18 cellular contexts compared by ENCODE assay signal in genomic region chr11:95135155-95135554, GRCh38. TPM values are rescaled to one million over a fixed set of nuclear protein-coding genes. Genes with fewer than 3 reads are reported as not detected.
DNase-seq lines count a peak whose midpoint lies in the region; ATAC-seq and TF ChIP-seq lines count a peak whose summit lies in the region.
"Had no signal": no experiment of that assay in that cellular context is flagged by ENCODE, and none has a peak within 500 bp of the region (broad histone marks: within the 10 kb centered on the region; RNA-seq: fewer than 3 reads in every experiment).

No MANE protein-coding gene starts in this region.

- DNase-seq in G401 (ENCODE audit: low spot score): peak; percentile 31
- peak; percentile 63 for DNase-seq in NCI-H69 (lab: John Stamatoyannopoulos, UW)
- DNase-seq in dorsolateral prefrontal cortex: no peak
- DNase-seq in trophoblast cell: peak; percentile 30 to 79
- no peak for DNase-seq in activated CD4-positive, alpha-beta T cell treated with anti-CD3 and anti-CD28 coated beads for 4 hours
- DNase-seq in stimulated activated CD4-positive, alpha-beta T cell treated with anti-CD3 and anti-CD28 coated beads, Interleukin-1b, Interleukin-23, amount 100 ng/mL, for 48 hours: no peak
- DNase-seq in activated gamma-delta T cell (lab: John Stamatoyannopoulos, UW): no peak
- DNase-seq: activated CD4-positive, alpha-beta memory T cell treated with anti-CD3 and anti-CD28 coated beads, Interleukin-2, amount 10 ng/mL, durations not matched to agents 7 days and 5 days; activated T-cell treated with anti-CD3 and anti-CD28 coated beads, Interleukin-2, amount 50 U/mL, for 24 hours; CD4-positive, CD25-positive, alpha-beta regulatory T cell; DND-41; heart right ventricle; naive thymus-derived CD8-positive, alpha-beta T cell; SHP77 treated with DMSO at 0.1 percent for 48 hours; stimulated activated naive CD4-positive, alpha-beta T cell; transverse colon had no signal

- H2BK12ac ChIP-seq in trophoblast cell (ENCODE audit: low read length): no peak overlapping the region

- peak overlapping the region; percentile 30 for H2BK5ac ChIP-seq in trophoblast cell (ENCODE audit: low read depth, low read length, poor library complexity)

- H3K4ac ChIP-seq in trophoblast cell (ENCODE audit: low read depth, low read length): no peak overlapping the region

- H3K27me3 ChIP-seq in dorsolateral prefrontal cortex (no peaks in the 10 kb centered on the region), trophoblast cell (ENCODE audit: insufficient read depth, low read length) (no peaks in the 10 kb centered on the region)
- H3K27me3 ChIP-seq: brain microvascular endothelial cell, heart right ventricle, transverse colon had no signal

- intact Hi-C loops in dorsolateral prefrontal cortex (cut with DNase I): no loop called here

- in situ Hi-C loops in G401 (cut with HindIII; ENCODE audit: low sequenced_read_pairs): no loop called here

- no peak overlapping the region for H3K14ac ChIP-seq in trophoblast cell (ENCODE audit: low read length)

- peaks cover 2% of the 10 kb centered on the region for H3K79me1 ChIP-seq in trophoblast cell (ENCODE audit: low read length)

- peak overlapping the region in 50 of 59 donors; percentile 4 to 78 (median 61) for H3K27ac ChIP-seq in dorsolateral prefrontal cortex
- peak overlapping the region; percentile 63 for H3K27ac ChIP-seq in trophoblast cell (ENCODE audit: low read depth, low read length)

- H2AFZ ChIP-seq in trophoblast cell (ENCODE audit: insufficient read depth, low read length, poor library complexity): no peak overlapping the region

- no peak overlapping the region for H3K4me2 ChIP-seq in trophoblast cell (ENCODE audit: low read length)

- no peak overlapping the region for H2AK5ac ChIP-seq in trophoblast cell (ENCODE audit: low read length)

- H3K18ac ChIP-seq in trophoblast cell (ENCODE audit: low read length): no peak overlapping the region

- no CpG with 5 or more reads among the region's 6 CpGs for WGBS in trophoblast cell (ENCODE audit: extremely low coverage, insufficient coverage, insufficient read length)

- H3K36me3 ChIP-seq in trophoblast cell (ENCODE audit: control insufficient read depth in 1 of 2, insufficient read depth in 2 of 2, low read length in 2 of 2): no peaks in the 10 kb centered on the region
- H3K36me3 ChIP-seq: transverse colon had no signal

- H3K9me3 ChIP-seq in trophoblast cell (ENCODE audit: insufficient read depth, low read depth, low read length): no peaks in the 10 kb centered on the region
- H3K9me3 ChIP-seq: heart right ventricle, transverse colon had no signal

- H4K91ac ChIP-seq in trophoblast cell (ENCODE audit: low read depth, low read length): peak overlapping the region; percentile 64

- no peak overlapping the region for H3K23ac ChIP-seq in trophoblast cell (ENCODE audit: low read length)

- ATAC-seq in HG02870 (IDR thresholded peaks at IDR 0.05; ENCODE audit: unreplicated experiment): no peak
- ATAC-seq: naive thymus-derived CD8-positive, alpha-beta T cell had no signal

- H3K9ac ChIP-seq in trophoblast cell (ENCODE audit: low read length): no peak overlapping the region

- H3K4me3 ChIP-seq in dorsolateral prefrontal cortex (no peak overlapping the region), trophoblast cell (ENCODE audit: low read depth, low read length) (no peak overlapping the region)
- H3K4me3 ChIP-seq: heart right ventricle, transverse colon had no signal

- H3K4me1 ChIP-seq in trophoblast cell (ENCODE audit: control insufficient read depth in 1 of 2, insufficient read depth in 2 of 2, low read length in 2 of 2): peaks cover 2 to 8% of the 10 kb centered on the region in 2 experiments

- H3K79me2 ChIP-seq in trophoblast cell (ENCODE audit: control insufficient read depth, insufficient read depth, low read length, poor library complexity): no peaks in the 10 kb centered on the region

- no peak for TF ChIP-seq CTCF in dorsolateral prefrontal cortex (IDR thresholded peaks at IDR 0.05 in 54 of 56, conservative IDR thresholded peaks at IDR 0.05 in 2 of 56; ENCODE audit: low read depth in 1 of 56, partially characterized antibody in 56 of 56)

- H4K8ac ChIP-seq in trophoblast cell (ENCODE audit: low read depth, low read length): no peak overlapping the region

- no peak overlapping the region for H4K12ac ChIP-seq in trophoblast cell (ENCODE audit: low read depth, low read length)

- peak overlapping the region; percentile 63 for H2BK120ac ChIP-seq in trophoblast cell (ENCODE audit: insufficient read depth, low read length, poor library complexity)

RNA-seq across cellular contexts. Expression of gene ENDOD1, which starts 45.5 kb away (rescaled TPM):
- 0.64 and 1.2 TPM in 2 replicates for total RNA-seq in G401 (2014; rRNA removed; shearing (Covaris generic))
- total RNA-seq in dorsolateral prefrontal cortex: 100 to 1,000 TPM in 11 of 120 experiments, 10 to 100 TPM in 109; 49.1 to 144 (median 71.1) TPM
- polyA plus RNA-seq in trophoblast cell (2013): 24.8 and 25.3 TPM in 2 replicates

Comparison
In these comparisons a context has a peak if more than half of its experiments do, and no peak if none do; other contexts are left out.
1. DNase-seq: peak in G401 (single experiment), NCI-H69 (single experiment) and trophoblast cell (2 of 2); none in dorsolateral prefrontal cortex (0 of 10), activated CD4-positive, alpha-beta T cell treated with anti-CD3 and anti-CD28 coated beads for 4 hours (0 of 2), stimulated activated CD4-positive, alpha-beta T cell treated with anti-CD3 and anti-CD28 coated beads, Interleukin-1b, Interleukin-23, amount 100 ng/mL, for 48 hours (single experiment) and activated gamma-delta T cell (single experiment).
2. RNA of gene ENDOD1, which starts 45.5 kb away (total RNA-seq): 49.1 to 144 TPM in dorsolateral prefrontal cortex; 0.64 to 1.2 TPM in G401; every median in the first group is over 10 times any median in the second.